23 cellular contexts compared by ENCODE assay signal in the genomic region with DNA sequence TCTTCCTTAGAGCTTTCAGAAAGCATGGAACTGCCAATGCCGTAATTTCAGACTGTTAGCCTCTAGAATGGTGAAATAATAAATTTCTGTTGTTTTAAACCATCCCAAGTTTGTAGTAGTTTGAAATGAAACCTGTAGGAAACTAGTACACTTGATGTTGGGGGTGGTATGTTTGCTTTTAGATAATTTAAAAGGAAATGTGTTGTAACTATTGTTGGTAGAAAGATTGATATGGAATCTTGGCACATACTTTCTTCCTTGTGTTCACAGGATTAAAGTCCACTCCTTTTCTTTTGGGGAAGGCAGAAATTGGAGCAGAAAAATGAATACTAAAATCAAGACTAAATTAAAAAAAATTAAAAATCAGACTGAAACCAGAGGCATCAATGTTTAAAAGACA.
"Had no signal": no experiment of that assay in that cellular context is flagged by ENCODE, and none has a peak within 500 bp of the region (broad histone marks: within the 10 kb centered on the region; RNA-seq: fewer than 3 reads in every experiment).

No MANE protein-coding gene starts in this region.

- H3K27ac ChIP-seq: esophagus muscularis mucosa, gastrocnemius medialis, left ventricle myocardium inferior, lower lobe of right lung, neural progenitor cell, prostate gland, right atrium auricular region, skin epidermis, testis, tibial artery had no signal

- H3K36me3 ChIP-seq: esophagus muscularis mucosa, gastrocnemius medialis, left ventricle myocardium inferior, lower lobe of right lung, neural progenitor cell, prostate gland, right atrium auricular region, tibial artery had no signal

- H3K4me1 ChIP-seq: esophagus muscularis mucosa, gastrocnemius medialis, left ventricle myocardium inferior, neural progenitor cell, prostate gland, right atrium auricular region, testis, tibial artery had no signal

- H3K4me3 ChIP-seq: esophagus muscularis mucosa, gastrocnemius medialis, left ventricle myocardium inferior, lower lobe of right lung, neural progenitor cell, prostate gland, right atrium auricular region, skin epidermis, testis, tibial artery had no signal

- H3K4me3 Mint-ChIP-seq: endodermal cell; memory B cell; naive B cell; natural killer cell treated with Interleukin-12 subunit alpha and Interleukin-12 subunit beta and Interleukin-15 and Interleukin-18, amount 100 ng/mL, for 72 hours; neural progenitor cell; type B pancreatic cell had no signal

- H3K27me3 ChIP-seq: esophagus muscularis mucosa, gastrocnemius medialis, neural progenitor cell, right atrium auricular region, testis, tibial artery had no signal

- H3K27ac Mint-ChIP-seq: endodermal cell; memory B cell; naive B cell; natural killer cell treated with Interleukin-12 subunit alpha and Interleukin-12 subunit beta and Interleukin-15 and Interleukin-18, amount 100 ng/mL, for 72 hours; neural progenitor cell; type B pancreatic cell had no signal

- H3K9me3 ChIP-seq: esophagus muscularis mucosa, gastrocnemius medialis, left ventricle myocardium inferior, lower lobe of right lung, prostate gland, right atrium auricular region, testis, tibial artery had no signal

- ATAC-seq: gastrocnemius medialis; natural killer cell treated with Interleukin-12 subunit alpha and Interleukin-12 subunit beta and Interleukin-15 and Interleukin-18, amount 100 ng/mL, for 72 hours had no signal

- H3K4me1 Mint-ChIP-seq: memory B cell, naive B cell, neural progenitor cell had no signal

- H3K36me3 Mint-ChIP-seq: natural killer cell treated with Interleukin-12 subunit alpha and Interleukin-12 subunit beta and Interleukin-15 and Interleukin-18, amount 100 ng/mL, for 72 hours; neural progenitor cell; type B pancreatic cell had no signal

- H3K27me3 Mint-ChIP-seq: memory B cell; naive B cell; natural killer cell treated with Interleukin-12 subunit alpha and Interleukin-12 subunit beta and Interleukin-15 and Interleukin-18, amount 100 ng/mL, for 72 hours; type B pancreatic cell had no signal

- H3K9me3 Mint-ChIP-seq: neural progenitor cell had no signal

- DNase-seq: central memory CD4-positive, alpha-beta T cell; effector CD8-positive, alpha-beta T cell; endodermal cell; gastrocnemius medialis; head of caudate nucleus; left ventricle myocardium inferior; lower lobe of right lung; naive B cell; stimulated activated CD4-positive, alpha-beta T cell treated with anti-CD3 and anti-CD28 coated beads, Interleukin-15, amount 100 ng/mL, for 24 hours; stimulated activated CD4-positive, alpha-beta T cell treated with anti-CD3 and anti-CD28 coated beads, Interleukin-4, amount 100 ng/mL, for 1 hour; stimulated activated CD8-positive, alpha-beta memory T cell treated with anti-CD3 and anti-CD28 coated beads, Interleukin-4, amount 100 ng/mL, for 48 hours; stimulated activated naive CD4-positive, alpha-beta T cell; substantia nigra; testis; tibial artery had no signal
